2 cellular contexts compared by ENCODE assay signal in the genomic region with DNA sequence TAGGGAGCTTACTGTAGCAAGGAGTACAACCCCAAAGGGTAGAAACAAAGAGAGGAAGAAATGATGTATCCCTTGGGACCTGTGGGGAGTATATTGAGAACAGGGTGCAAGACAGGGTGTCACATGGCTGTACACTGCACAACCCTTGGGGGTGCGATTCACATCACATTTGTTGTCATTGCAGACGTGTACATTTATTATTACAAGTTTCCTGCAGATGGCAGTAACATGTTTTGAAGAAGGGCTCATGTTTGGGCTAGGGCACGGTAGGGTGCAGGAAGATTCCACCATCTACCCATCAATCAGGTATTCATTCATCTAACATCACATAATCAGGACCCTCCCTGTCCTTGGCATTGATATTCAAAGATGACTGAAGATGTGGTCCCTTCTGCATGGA.
TF ChIP-seq lines count a peak whose summit lies in the region.

No MANE protein-coding gene starts in this region.

TF ChIP-seq in HepG2, 621 proteins besides CTCF, POLR2A, EP300 and RAD21 (continued from another document):
- TF ChIP-seq ZNF790 (CRISPR knock-in tag; IDR thresholded peaks at IDR 0.05; ENCODE audit: borderline replicate concordance): no peak
- TF ChIP-seq PHF5A (CRISPR knock-in tag; IDR thresholded peaks at IDR 0.05; ENCODE audit: low read depth, unreplicated experiment): no peak
- TF ChIP-seq, protein P1, sequence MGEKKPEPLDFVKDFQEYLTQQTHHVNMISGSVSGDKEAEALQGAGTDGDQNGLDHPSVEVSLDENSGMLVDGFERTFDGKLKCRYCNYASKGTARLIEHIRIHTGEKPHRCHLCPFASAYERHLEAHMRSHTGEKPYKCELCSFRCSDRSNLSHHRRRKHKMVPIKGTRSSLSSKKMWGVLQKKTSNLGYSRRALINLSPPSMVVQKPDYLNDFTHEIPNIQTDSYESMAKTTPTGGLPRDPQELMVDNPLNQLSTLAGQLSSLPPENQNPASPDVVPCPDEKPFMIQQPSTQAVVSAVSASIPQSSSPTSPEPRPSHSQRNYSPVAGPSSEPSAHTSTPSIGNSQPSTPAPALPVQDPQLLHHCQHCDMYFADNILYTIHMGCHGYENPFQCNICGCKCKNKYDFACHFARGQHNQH (CRISPR knock-in tag; IDR thresholded peaks at IDR 0.05): no peak
- TF ChIP-seq, protein P2, sequence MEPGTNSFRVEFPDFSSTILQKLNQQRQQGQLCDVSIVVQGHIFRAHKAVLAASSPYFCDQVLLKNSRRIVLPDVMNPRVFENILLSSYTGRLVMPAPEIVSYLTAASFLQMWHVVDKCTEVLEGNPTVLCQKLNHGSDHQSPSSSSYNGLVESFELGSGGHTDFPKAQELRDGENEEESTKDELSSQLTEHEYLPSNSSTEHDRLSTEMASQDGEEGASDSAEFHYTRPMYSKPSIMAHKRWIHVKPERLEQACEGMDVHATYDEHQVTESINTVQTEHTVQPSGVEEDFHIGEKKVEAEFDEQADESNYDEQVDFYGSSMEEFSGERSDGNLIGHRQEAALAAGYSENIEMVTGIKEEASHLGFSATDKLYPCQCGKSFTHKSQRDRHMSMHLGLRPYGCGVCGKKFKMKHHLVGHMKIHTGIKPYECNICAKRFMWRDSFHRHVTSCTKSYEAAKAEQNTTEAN (CRISPR knock-in tag; conservative IDR thresholded peaks at IDR 0.05): no peak

TF ChIP-seq in SK-N-SH, 30 proteins besides CTCF, POLR2A, EP300 and RAD21 (continued from another document):
- no peak for TF ChIP-seq TAF1 (IDR thresholded peaks at IDR 0.05; ENCODE audit: borderline replicate concordance, low read depth, low read length)
- TF ChIP-seq MXI1 (IDR thresholded peaks at IDR 0.05; ENCODE audit: low read depth, low read length): no peak
- TF ChIP-seq, protein P3, sequence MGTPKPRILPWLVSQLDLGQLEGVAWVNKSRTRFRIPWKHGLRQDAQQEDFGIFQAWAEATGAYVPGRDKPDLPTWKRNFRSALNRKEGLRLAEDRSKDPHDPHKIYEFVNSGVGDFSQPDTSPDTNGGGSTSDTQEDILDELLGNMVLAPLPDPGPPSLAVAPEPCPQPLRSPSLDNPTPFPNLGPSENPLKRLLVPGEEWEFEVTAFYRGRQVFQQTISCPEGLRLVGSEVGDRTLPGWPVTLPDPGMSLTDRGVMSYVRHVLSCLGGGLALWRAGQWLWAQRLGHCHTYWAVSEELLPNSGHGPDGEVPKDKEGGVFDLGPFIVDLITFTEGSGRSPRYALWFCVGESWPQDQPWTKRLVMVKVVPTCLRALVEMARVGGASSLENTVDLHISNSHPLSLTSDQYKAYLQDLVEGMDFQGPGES (IDR thresholded peaks at IDR 0.05; ENCODE audit: low read depth, low read length): no peak
- no peak for TF ChIP-seq RCOR1 (IDR thresholded peaks at IDR 0.05; ENCODE audit: low read length)
- no peak for TF ChIP-seq MEF2A (IDR thresholded peaks at IDR 0.05; ENCODE audit: borderline replicate concordance, low read depth)
- no peak for TF ChIP-seq FOXJ3 (CRISPR knock-in tag; IDR thresholded peaks at IDR 0.05)
- TF ChIP-seq FOXM1 (IDR thresholded peaks at IDR 0.05; ENCODE audit: low read depth): no peak
- TF ChIP-seq CHD2 (IDR thresholded peaks at IDR 0.05; ENCODE audit: low read length, partially characterized antibody): no peak
- no peak for TF ChIP-seq NRF1 (IDR thresholded peaks at IDR 0.05; ENCODE audit: low read depth, low read length)
- TF ChIP-seq FOSL2 (IDR thresholded peaks at IDR 0.05; ENCODE audit: borderline replicate concordance, low read depth): no peak
- TF ChIP-seq, protein P4, sequence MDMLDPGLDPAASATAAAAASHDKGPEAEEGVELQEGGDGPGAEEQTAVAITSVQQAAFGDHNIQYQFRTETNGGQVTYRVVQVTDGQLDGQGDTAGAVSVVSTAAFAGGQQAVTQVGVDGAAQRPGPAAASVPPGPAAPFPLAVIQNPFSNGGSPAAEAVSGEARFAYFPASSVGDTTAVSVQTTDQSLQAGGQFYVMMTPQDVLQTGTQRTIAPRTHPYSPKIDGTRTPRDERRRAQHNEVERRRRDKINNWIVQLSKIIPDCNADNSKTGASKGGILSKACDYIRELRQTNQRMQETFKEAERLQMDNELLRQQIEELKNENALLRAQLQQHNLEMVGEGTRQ (IDR thresholded peaks at IDR 0.05; ENCODE audit: borderline replicate concordance, low read depth, low read length): no peak
- no peak for TF ChIP-seq RFX5 (IDR thresholded peaks at IDR 0.05; ENCODE audit: low read length)
- no peak for TF ChIP-seq GABPA (IDR thresholded peaks at IDR 0.05; ENCODE audit: low read depth)
- TF ChIP-seq NFIC (IDR thresholded peaks at IDR 0.05; ENCODE audit: borderline replicate concordance): no peak
- TF ChIP-seq, protein P5, sequence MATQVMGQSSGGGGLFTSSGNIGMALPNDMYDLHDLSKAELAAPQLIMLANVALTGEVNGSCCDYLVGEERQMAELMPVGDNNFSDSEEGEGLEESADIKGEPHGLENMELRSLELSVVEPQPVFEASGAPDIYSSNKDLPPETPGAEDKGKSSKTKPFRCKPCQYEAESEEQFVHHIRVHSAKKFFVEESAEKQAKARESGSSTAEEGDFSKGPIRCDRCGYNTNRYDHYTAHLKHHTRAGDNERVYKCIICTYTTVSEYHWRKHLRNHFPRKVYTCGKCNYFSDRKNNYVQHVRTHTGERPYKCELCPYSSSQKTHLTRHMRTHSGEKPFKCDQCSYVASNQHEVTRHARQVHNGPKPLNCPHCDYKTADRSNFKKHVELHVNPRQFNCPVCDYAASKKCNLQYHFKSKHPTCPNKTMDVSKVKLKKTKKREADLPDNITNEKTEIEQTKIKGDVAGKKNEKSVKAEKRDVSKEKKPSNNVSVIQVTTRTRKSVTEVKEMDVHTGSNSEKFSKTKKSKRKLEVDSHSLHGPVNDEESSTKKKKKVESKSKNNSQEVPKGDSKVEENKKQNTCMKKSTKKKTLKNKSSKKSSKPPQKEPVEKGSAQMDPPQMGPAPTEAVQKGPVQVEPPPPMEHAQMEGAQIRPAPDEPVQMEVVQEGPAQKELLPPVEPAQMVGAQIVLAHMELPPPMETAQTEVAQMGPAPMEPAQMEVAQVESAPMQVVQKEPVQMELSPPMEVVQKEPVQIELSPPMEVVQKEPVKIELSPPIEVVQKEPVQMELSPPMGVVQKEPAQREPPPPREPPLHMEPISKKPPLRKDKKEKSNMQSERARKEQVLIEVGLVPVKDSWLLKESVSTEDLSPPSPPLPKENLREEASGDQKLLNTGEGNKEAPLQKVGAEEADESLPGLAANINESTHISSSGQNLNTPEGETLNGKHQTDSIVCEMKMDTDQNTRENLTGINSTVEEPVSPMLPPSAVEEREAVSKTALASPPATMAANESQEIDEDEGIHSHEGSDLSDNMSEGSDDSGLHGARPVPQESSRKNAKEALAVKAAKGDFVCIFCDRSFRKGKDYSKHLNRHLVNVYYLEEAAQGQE (IDR thresholded peaks at IDR 0.05; ENCODE audit: low read depth, low read length): no peak
- TF ChIP-seq, protein P6, sequence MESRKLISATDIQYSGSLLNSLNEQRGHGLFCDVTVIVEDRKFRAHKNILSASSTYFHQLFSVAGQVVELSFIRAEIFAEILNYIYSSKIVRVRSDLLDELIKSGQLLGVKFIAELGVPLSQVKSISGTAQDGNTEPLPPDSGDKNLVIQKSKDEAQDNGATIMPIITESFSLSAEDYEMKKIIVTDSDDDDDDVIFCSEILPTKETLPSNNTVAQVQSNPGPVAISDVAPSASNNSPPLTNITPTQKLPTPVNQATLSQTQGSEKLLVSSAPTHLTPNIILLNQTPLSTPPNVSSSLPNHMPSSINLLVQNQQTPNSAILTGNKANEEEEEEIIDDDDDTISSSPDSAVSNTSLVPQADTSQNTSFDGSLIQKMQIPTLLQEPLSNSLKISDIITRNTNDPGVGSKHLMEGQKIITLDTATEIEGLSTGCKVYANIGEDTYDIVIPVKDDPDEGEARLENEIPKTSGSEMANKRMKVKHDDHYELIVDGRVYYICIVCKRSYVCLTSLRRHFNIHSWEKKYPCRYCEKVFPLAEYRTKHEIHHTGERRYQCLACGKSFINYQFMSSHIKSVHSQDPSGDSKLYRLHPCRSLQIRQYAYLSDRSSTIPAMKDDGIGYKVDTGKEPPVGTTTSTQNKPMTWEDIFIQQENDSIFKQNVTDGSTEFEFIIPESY (IDR thresholded peaks at IDR 0.05; ENCODE audit: borderline replicate concordance, low read depth): no peak
